ENCODE assay signal across 20 cellular contexts in the genomic region with DNA sequence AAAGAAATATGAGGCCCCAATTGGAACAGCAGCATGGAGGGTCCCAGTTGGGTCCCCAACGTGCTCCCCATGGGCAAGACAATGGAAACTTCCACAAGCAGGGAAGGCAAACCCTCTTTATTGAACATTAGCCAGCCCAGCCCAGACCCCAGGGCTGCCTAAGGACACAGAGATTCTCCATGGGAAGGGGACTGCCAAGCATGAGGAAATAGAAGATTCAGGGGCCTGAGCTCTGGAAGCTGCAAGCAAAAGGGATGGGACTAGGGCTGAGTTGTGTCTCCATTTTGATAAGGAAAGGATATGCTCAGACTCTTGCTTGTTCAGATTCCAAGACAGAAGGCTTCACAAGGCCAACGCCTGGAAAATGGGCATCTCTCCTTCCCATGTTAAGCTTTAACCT. TPM values are rescaled to one million over a fixed set of nuclear protein-coding genes. Genes with fewer than 3 reads are reported as not detected.
DNase-seq lines count a peak whose midpoint lies in the region; ATAC-seq and TF ChIP-seq lines count a peak whose summit lies in the region.
"Had no signal": no experiment of that assay in that cellular context is flagged by ENCODE, and none has a peak within 500 bp of the region (broad histone marks: within the 10 kb centered on the region; RNA-seq: fewer than 3 reads in every experiment).

No MANE protein-coding gene starts in this region.

- TF ChIP-seq CTCF in right atrium auricular region (IDR thresholded peaks at IDR 0.05): no peak
- no peak for TF ChIP-seq CTCF in left ventricle myocardium inferior (IDR thresholded peaks at IDR 0.05; ENCODE audit: borderline replicate concordance)
- no peak for TF ChIP-seq CTCF in RWPE2 (IDR thresholded peaks at IDR 0.05; ENCODE audit: poor library complexity, severe bottlenecking)

- intact Hi-C loops in left ventricle myocardium inferior (cut with micrococcal nuclease): no loop called here

- no peaks in the 10 kb centered on the region for H3K36me3 ChIP-seq in right atrium auricular region
- H3K36me3 ChIP-seq in left ventricle myocardium inferior: no peaks in the 10 kb centered on the region
- H3K36me3 ChIP-seq in RWPE2 (ENCODE audit: low read depth): peaks cover 30% of the 10 kb centered on the region
- H3K36me3 ChIP-seq: BE2C had no signal

- H3K9me3 Mint-ChIP-seq in stimulated activated effector memory CD8-positive, alpha-beta T cell treated with anti-CD3 and anti-CD28 coated beads, Interleukin-12 subunit alpha, Interleukin-12 subunit beta, amount 100 ng/mL, for 72 hours: no peaks in the 10 kb centered on the region
- H3K9me3 Mint-ChIP-seq: CD4-positive, alpha-beta memory T cell had no signal

- H3K4me3 ChIP-seq in right atrium auricular region (no peak overlapping the region), left ventricle myocardium inferior (no peak overlapping the region), RWPE2 (ENCODE audit: severe bottlenecking) (no peak overlapping the region)
- H3K4me3 ChIP-seq: BLaER1 treated with 17β-estradiol and CSF1 and Interleukin-3, amounts not matched to agents 10 nM and 100 nM; GM23248 had no signal

- peaks cover 0 to 9% of the 10 kb centered on the region in 2 donors for H3K4me1 ChIP-seq in right atrium auricular region
- peaks cover 9% of the 10 kb centered on the region for H3K4me1 ChIP-seq in left ventricle myocardium inferior
- peaks cover 16% of the 10 kb centered on the region for H3K4me1 ChIP-seq in RWPE2 (ENCODE audit: insufficient read depth, poor library complexity, severe bottlenecking)
- H3K4me1 ChIP-seq: BE2C had no signal

- H3K9me3 ChIP-seq in right atrium auricular region (no peaks in the 10 kb centered on the region), left ventricle myocardium inferior (replicated peaks) (no peaks in the 10 kb centered on the region), RWPE2 (ENCODE audit: severe bottlenecking) (no peaks in the 10 kb centered on the region)
- H3K9me3 ChIP-seq: BE2C; BLaER1 treated with 17β-estradiol and CSF1 and Interleukin-3, amounts not matched to agents 10 nM and 100 nM had no signal

- ATAC-seq in RWPE2 (ENCODE audit: low read depth): no peak
- no peak for ATAC-seq in stimulated activated effector memory CD8-positive, alpha-beta T cell treated with anti-CD3 and anti-CD28 coated beads, Interleukin-12 subunit alpha, Interleukin-12 subunit beta, amount 100 ng/mL, for 72 hours
- ATAC-seq in GM19455 (IDR thresholded peaks at IDR 0.05; ENCODE audit: unreplicated experiment): no peak

- H3K4me1 Mint-ChIP-seq in stimulated activated effector memory CD8-positive, alpha-beta T cell treated with anti-CD3 and anti-CD28 coated beads, Interleukin-12 subunit alpha, Interleukin-12 subunit beta, amount 100 ng/mL, for 72 hours: peaks cover 4% of the 10 kb centered on the region

- peak overlapping the region; percentile 11 for H3K27ac Mint-ChIP-seq in stimulated activated effector memory CD8-positive, alpha-beta T cell treated with anti-CD3 and anti-CD28 coated beads, Interleukin-12 subunit alpha, Interleukin-12 subunit beta, amount 100 ng/mL, for 72 hours
- H3K27ac Mint-ChIP-seq: CD4-positive, alpha-beta memory T cell had no signal

- no peaks in the 10 kb centered on the region for H3K27me3 ChIP-seq in right atrium auricular region
- peaks cover 23% of the 10 kb centered on the region for H3K27me3 ChIP-seq in left ventricle myocardium inferior (ENCODE audit: low read depth)
- no peaks in the 10 kb centered on the region for H3K27me3 ChIP-seq in RWPE2 (ENCODE audit: insufficient read depth, poor library complexity, severe bottlenecking)
- H3K27me3 ChIP-seq: BE2C; BLaER1 treated with 17β-estradiol and CSF1 and Interleukin-3, amounts not matched to agents 10 nM and 100 nM had no signal

- no peak overlapping the region for H3K4me3 Mint-ChIP-seq in stimulated activated effector memory CD8-positive, alpha-beta T cell treated with anti-CD3 and anti-CD28 coated beads, Interleukin-12 subunit alpha, Interleukin-12 subunit beta, amount 100 ng/mL, for 72 hours
- H3K4me3 Mint-ChIP-seq: CD4-positive, alpha-beta memory T cell had no signal

- no peaks in the 10 kb centered on the region for H3K36me3 Mint-ChIP-seq in stimulated activated effector memory CD8-positive, alpha-beta T cell treated with anti-CD3 and anti-CD28 coated beads, Interleukin-12 subunit alpha, Interleukin-12 subunit beta, amount 100 ng/mL, for 72 hours

- DNase-seq in right atrium auricular region (ENCODE audit: low spot score): peak; percentile 48
- DNase-seq in left ventricle myocardium inferior: no peak
- no peak for DNase-seq in RWPE2 (ENCODE audit: low spot score)
- no peak for DNase-seq in stimulated activated effector memory CD8-positive, alpha-beta T cell treated with anti-CD3 and anti-CD28 coated beads, Interleukin-12 subunit alpha, Interleukin-12 subunit beta, amount 100 ng/mL, for 72 hours (ENCODE audit: low spot score in 2 of 2)
- DNase-seq in activated effector memory CD4-positive, alpha-beta T cell treated with Interleukin-2 at 50 U/mL for 16 hours: no peak
- DNase-seq in ecto neural progenitor cell (ENCODE audit: low spot score): no peak
- DNase-seq: ACHN; AML-193; BE2C; Calu3; CD4-positive, alpha-beta memory T cell; COR-L47; GF-D8; GM23248; H7; HCEC 1CT had no signal

- H3K27ac ChIP-seq in right atrium auricular region (no peak overlapping the region), left ventricle myocardium inferior (replicated peaks) (no peak overlapping the region), RWPE2 (ENCODE audit: poor library complexity, severe bottlenecking) (peak overlapping the region; percentile 16)
- H3K27ac ChIP-seq: 22Rv1, GM23248 had no signal

RNA-seq across cellular contexts. Expression of gene TMEM218, which starts 23.3 kb away (rescaled TPM):
- total RNA-seq in right atrium auricular region (10 to 100 TPM in 1 of 2 donors, 1 to 10 TPM in 1; 8.3 to 15.3 TPM), left ventricle myocardium inferior (6.2 TPM)

RNA-seq across cellular contexts. Expression of gene SLC37A2, which starts 25.0 kb away (rescaled TPM):
- 1 to 10 TPM; 2.0 to 4.2 TPM for total RNA-seq in right atrium auricular region
- 2.4 TPM for total RNA-seq in left ventricle myocardium inferior
- total RNA-seq: G401 had no signal
